Comparison of ENCODE assay signal across 1 cellular context in the genomic region with DNA sequence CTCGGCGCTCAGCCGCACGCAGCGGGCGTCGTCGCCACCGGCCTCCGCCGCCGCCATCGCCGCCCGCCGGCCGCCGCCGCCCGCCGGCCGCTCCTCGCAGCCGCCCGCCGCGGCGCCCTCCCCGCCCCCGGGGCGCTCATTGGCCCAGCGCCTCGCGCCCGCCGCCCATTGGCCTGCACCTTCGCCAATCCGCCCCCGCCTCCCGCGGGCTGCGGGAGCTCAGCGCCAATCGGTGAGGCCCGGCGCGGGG.
TF ChIP-seq lines count a peak whose summit lies in the region.

A gene with protein sequence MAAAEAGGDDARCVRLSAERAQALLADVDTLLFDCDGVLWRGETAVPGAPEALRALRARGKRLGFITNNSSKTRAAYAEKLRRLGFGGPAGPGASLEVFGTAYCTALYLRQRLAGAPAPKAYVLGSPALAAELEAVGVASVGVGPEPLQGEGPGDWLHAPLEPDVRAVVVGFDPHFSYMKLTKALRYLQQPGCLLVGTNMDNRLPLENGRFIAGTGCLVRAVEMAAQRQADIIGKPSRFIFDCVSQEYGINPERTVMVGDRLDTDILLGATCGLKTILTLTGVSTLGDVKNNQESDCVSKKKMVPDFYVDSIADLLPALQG (minus strand): TSS at position 120 of the 250 bp plus-strand sequence. CDS start 63 bp downstream, at position 57.

TF ChIP-seq in K562, 482 proteins besides CTCF, POLR2A, EP300 and RAD21 (continued from another document):
- TF ChIP-seq SMC3 (conservative IDR thresholded peaks at IDR 0.05; ENCODE audit: insufficient read depth, low read depth, low read length) (no peak), ATF7 (IDR thresholded peaks at IDR 0.05) (no peak), NEUROD1 (IDR thresholded peaks at IDR 0.05; ENCODE audit: borderline replicate concordance, low read depth, low read length, partially characterized antibody) (peak; percentile 100), HDAC8 (tag; IDR thresholded peaks at IDR 0.05) (no peak), ZNF134 (CRISPR knock-in tag; conservative IDR thresholded peaks at IDR 0.05) (0 out of 2 replicates have a peak, but pooled peaks have one; percentile 27), ZNF311 (CRISPR knock-in tag; IDR thresholded peaks at IDR 0.05) (peak; percentile 91; the same call in 1 of the 2 replicates), PCBP1 (IDR thresholded peaks at IDR 0.05; ENCODE audit: low read depth, low read length, poor library complexity, severe bottlenecking) (peak; percentile 83), ZKSCAN8 (CRISPR knock-in tag; IDR thresholded peaks at IDR 0.05) (peak; percentile 97), FOS (IDR thresholded peaks at IDR 0.05; ENCODE audit: extremely low read depth, insufficient read length) (peak; percentile 99), LCOR (CRISPR knock-in tag; IDR thresholded peaks at IDR 0.05) (no peak), ZNF695 (CRISPR knock-in tag; IDR thresholded peaks at IDR 0.05) (no peak), ZNF668 (CRISPR knock-in tag; IDR thresholded peaks at IDR 0.05) (peak; percentile 92; the same call in 1 of the 2 replicates), BACH1 (tag; IDR thresholded peaks at IDR 0.05) (peak; percentile 97), SMAD4 (CRISPR knock-in tag; conservative IDR thresholded peaks at IDR 0.05) (peak; percentile 91; the same call in 1 of the 2 replicates), ZNF583 (CRISPR knock-in tag; IDR thresholded peaks at IDR 0.05) (0 out of 2 replicates have a peak, but pooled peaks have one; percentile 27), PHF20 (IDR thresholded peaks at IDR 0.05; ENCODE audit: partially characterized antibody) (no peak), ZKSCAN1 (IDR thresholded peaks at IDR 0.05; ENCODE audit: low read depth, low read length) (0 out of 2 replicates have a peak, but pooled peaks have one; percentile 28), NFXL1 (CRISPR knock-in tag; IDR thresholded peaks at IDR 0.05) (peak; percentile 62; the same call in 1 of the 2 replicates)
- TF ChIP-seq, protein P1, sequence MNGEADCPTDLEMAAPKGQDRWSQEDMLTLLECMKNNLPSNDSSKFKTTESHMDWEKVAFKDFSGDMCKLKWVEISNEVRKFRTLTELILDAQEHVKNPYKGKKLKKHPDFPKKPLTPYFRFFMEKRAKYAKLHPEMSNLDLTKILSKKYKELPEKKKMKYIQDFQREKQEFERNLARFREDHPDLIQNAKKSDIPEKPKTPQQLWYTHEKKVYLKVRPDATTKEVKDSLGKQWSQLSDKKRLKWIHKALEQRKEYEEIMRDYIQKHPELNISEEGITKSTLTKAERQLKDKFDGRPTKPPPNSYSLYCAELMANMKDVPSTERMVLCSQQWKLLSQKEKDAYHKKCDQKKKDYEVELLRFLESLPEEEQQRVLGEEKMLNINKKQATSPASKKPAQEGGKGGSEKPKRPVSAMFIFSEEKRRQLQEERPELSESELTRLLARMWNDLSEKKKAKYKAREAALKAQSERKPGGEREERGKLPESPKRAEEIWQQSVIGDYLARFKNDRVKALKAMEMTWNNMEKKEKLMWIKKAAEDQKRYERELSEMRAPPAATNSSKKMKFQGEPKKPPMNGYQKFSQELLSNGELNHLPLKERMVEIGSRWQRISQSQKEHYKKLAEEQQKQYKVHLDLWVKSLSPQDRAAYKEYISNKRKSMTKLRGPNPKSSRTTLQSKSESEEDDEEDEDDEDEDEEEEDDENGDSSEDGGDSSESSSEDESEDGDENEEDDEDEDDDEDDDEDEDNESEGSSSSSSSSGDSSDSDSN (IDR thresholded peaks at IDR 0.05; ENCODE audit: borderline replicate concordance in 1 of 2, low read depth in 2 of 2, low read length in 2 of 2), result 0 out of 4 replicates have a peak, but pooled peaks of 1 of the 2 experiments have one; percentile 1
- TF ChIP-seq, protein P2, sequence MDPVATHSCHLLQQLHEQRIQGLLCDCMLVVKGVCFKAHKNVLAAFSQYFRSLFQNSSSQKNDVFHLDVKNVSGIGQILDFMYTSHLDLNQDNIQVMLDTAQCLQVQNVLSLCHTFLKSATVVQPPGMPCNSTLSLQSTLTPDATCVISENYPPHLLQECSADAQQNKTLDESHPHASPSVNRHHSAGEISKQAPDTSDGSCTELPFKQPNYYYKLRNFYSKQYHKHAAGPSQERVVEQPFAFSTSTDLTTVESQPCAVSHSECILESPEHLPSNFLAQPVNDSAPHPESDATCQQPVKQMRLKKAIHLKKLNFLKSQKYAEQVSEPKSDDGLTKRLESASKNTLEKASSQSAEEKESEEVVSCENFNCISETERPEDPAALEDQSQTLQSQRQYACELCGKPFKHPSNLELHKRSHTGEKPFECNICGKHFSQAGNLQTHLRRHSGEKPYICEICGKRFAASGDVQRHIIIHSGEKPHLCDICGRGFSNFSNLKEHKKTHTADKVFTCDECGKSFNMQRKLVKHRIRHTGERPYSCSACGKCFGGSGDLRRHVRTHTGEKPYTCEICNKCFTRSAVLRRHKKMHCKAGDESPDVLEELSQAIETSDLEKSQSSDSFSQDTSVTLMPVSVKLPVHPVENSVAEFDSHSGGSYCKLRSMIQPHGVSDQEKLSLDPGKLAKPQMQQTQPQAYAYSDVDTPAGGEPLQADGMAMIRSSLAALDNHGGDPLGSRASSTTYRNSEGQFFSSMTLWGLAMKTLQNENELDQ (CRISPR knock-in tag; IDR thresholded peaks at IDR 0.05; ENCODE audit: borderline replicate concordance), result no peak
- TF ChIP-seq, protein P3, sequence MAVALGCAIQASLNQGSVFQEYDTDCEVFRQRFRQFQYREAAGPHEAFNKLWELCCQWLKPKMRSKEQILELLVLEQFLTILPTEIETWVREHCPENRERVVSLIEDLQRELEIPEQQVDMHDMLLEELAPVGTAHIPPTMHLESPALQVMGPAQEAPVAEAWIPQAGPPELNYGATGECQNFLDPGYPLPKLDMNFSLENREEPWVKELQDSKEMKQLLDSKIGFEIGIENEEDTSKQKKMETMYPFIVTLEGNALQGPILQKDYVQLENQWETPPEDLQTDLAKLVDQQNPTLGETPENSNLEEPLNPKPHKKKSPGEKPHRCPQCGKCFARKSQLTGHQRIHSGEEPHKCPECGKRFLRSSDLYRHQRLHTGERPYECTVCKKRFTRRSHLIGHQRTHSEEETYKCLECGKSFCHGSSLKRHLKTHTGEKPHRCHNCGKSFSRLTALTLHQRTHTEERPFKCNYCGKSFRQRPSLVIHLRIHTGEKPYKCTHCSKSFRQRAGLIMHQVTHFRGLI (CRISPR knock-in tag; IDR thresholded peaks at IDR 0.05), result peak; percentile 97
- TF ChIP-seq, protein P4, sequence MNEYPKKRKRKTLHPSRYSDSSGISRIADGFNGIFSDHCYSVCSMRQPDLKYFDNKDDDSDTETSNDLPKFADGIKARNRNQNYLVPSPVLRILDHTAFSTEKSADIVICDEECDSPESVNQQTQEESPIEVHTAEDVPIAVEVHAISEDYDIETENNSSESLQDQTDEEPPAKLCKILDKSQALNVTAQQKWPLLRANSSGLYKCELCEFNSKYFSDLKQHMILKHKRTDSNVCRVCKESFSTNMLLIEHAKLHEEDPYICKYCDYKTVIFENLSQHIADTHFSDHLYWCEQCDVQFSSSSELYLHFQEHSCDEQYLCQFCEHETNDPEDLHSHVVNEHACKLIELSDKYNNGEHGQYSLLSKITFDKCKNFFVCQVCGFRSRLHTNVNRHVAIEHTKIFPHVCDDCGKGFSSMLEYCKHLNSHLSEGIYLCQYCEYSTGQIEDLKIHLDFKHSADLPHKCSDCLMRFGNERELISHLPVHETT (CRISPR knock-in tag; conservative IDR thresholded peaks at IDR 0.05 in 1 of 2, IDR thresholded peaks at IDR 0.05 in 1 of 2), result peak in 1 of 2 experiments; percentile 99; a peak in 2 of 4 replicates
- TF ChIP-seq, protein P5, sequence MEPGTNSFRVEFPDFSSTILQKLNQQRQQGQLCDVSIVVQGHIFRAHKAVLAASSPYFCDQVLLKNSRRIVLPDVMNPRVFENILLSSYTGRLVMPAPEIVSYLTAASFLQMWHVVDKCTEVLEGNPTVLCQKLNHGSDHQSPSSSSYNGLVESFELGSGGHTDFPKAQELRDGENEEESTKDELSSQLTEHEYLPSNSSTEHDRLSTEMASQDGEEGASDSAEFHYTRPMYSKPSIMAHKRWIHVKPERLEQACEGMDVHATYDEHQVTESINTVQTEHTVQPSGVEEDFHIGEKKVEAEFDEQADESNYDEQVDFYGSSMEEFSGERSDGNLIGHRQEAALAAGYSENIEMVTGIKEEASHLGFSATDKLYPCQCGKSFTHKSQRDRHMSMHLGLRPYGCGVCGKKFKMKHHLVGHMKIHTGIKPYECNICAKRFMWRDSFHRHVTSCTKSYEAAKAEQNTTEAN (CRISPR knock-in tag; IDR thresholded peaks at IDR 0.05), result no peak
